Comparison of ENCODE assay signal across 8 cellular contexts in genomic region chr5:65102826-65103673, GRCh38.
DNase-seq lines count a peak whose midpoint lies in the region; TF ChIP-seq lines count a peak whose summit lies in the region.

No MANE protein-coding gene starts in this region.

- DNase-seq in HFF-Myc (ENCODE audit: extremely low read depth, low read depth), result no peak
- DNase-seq in NCI-H128 (lab: John Stamatoyannopoulos, UW; ENCODE audit: unreplicated experiment), result peak; percentile 33
- peak; percentile 58 for DNase-seq in central memory CD4-positive, alpha-beta T cell
- peak; percentile 48 for DNase-seq in kidney epithelial cell (ENCODE audit: low read depth)
- peak; percentile 46 for DNase-seq in stimulated activated CD4-positive, alpha-beta T cell treated with anti-CD3 and anti-CD28 coated beads, Interleukin-4, amount 100 ng/mL, for 1 hour
- DNase-seq in amniotic stem cell (lab: John Stamatoyannopoulos, UW), result no peak

- no peaks in the 10 kb centered on the region for H3K36me3 ChIP-seq in kidney epithelial cell (ENCODE audit: control insufficient read depth, insufficient read depth, low read length)

- H3K27me3 ChIP-seq in kidney epithelial cell (ENCODE audit: control insufficient read depth, insufficient read depth, low read length), result no peaks in the 10 kb centered on the region

- H3K4me3 ChIP-seq in HFF-Myc (replicated peaks; ENCODE audit: low read depth, low read length) (peak overlapping the region; percentile 37), WI38 (ENCODE audit: low read depth, low read length) (peak overlapping the region; percentile 10; the same call in 1 of the 2 replicates), kidney epithelial cell (ENCODE audit: low read depth, low read length) (peak overlapping the region; percentile 41)

- TF ChIP-seq CTCF in GM12873 (IDR thresholded peaks at IDR 0.05; ENCODE audit: insufficient read depth, low read depth, low read length, missing control alignments) (peak; percentile 16), HFF-Myc (IDR thresholded peaks at IDR 0.05; ENCODE audit: low read depth, low read length, missing control alignments) (no peak), WI38 (IDR thresholded peaks at IDR 0.05; ENCODE audit: low read depth, low read length) (no peak), kidney epithelial cell (IDR thresholded peaks at IDR 0.05; ENCODE audit: insufficient read depth, low read length, poor library complexity, severe bottlenecking) (peak; percentile 20)

Comparison
In these comparisons a context has a peak if more than half of its experiments do, and no peak if none do; other contexts are left out.
1. CTCF ChIP-seq: peak in GM12873 (single experiment) and kidney epithelial cell (single experiment); none in HFF-Myc (single experiment) and WI38 (single experiment).
2. DNase-seq: peak in NCI-H128 (single experiment), central memory CD4-positive, alpha-beta T cell (single experiment), kidney epithelial cell (single experiment) and stimulated activated CD4-positive, alpha-beta T cell treated with anti-CD3 and anti-CD28 coated beads, Interleukin-4, amount 100 ng/mL, for 1 hour (single experiment); none in HFF-Myc (single experiment) and amniotic stem cell (single experiment).
3. Peak in every context shown above with its lines, with median percentiles within 50 percentile points of each other: H3K4me3 ChIP-seq.